Comparison of ENCODE assay signal across 27 cellular contexts in genomic region chr3:4686619-4687018, GRCh38.
"Had no signal": no experiment of that assay in that cellular context is flagged by ENCODE, and none has a peak within 500 bp of the region (broad histone marks: within the 10 kb centered on the region; RNA-seq: fewer than 3 reads in every experiment).

No MANE protein-coding gene starts in this region.

- H3K4me1 ChIP-seq: ascending aorta, right atrium auricular region, tibial artery had no signal

- H3K4me1 Mint-ChIP-seq: activated CD4-positive, alpha-beta memory T cell treated with anti-CD3 and anti-CD28 coated beads, Interleukin-2, amount 10 ng/mL, durations not matched to agents 7 days and 5 days; brain; memory B cell; stimulated activated memory B cell treated with anti-CD40 and anti-IgM and Interleukin-4, amounts not matched to agents 10 μg/mL and 1 μg/mL and 100 μg/mL, for 72 hours; T-helper 17 cell had no signal

- H3K27me3 ChIP-seq: ascending aorta, dorsolateral prefrontal cortex, neutrophil, right atrium auricular region, suprapubic skin, tibial artery had no signal

- ATAC-seq: activated naive CD4-positive, alpha-beta T cell treated with anti-CD3 and anti-CD28 coated beads, Interleukin-2, amount 50 U/mL, for 72 hours; activated T-cell treated with anti-CD3 and anti-CD28 coated beads, Interleukin-2, amount 50 U/mL, for 72 hours; left ventricle myocardium superior; SK-N-SH treated with all-trans-retinoic acid at 6 μM for 48 hours; stimulated activated memory B cell treated with anti-CD40 and anti-IgM and Interleukin-4, amounts not matched to agents 10 μg/mL and 1 μg/mL and 100 μg/mL, for 72 hours; T-helper 17 cell had no signal

- H3K27me3 Mint-ChIP-seq: activated CD4-positive, alpha-beta memory T cell treated with anti-CD3 and anti-CD28 coated beads, Interleukin-2, amount 10 ng/mL, durations not matched to agents 7 days and 5 days; activated CD4-positive, alpha-beta T cell treated with anti-CD3 and anti-CD28 coated beads, Interleukin-2, amount 10 ng/mL, durations not matched to agents 7 days and 5 days; memory B cell; stimulated activated memory B cell treated with anti-CD40 and anti-IgM and Interleukin-4, amounts not matched to agents 10 μg/mL and 1 μg/mL and 100 μg/mL, for 72 hours; T-helper 17 cell had no signal

- H3K4me2 ChIP-seq: smooth muscle cell had no signal

- H3K4me3 ChIP-seq: ascending aorta, coronary artery, dorsolateral prefrontal cortex, right atrium auricular region, smooth muscle cell, suprapubic skin, tibial artery had no signal

- H3K27ac Mint-ChIP-seq: activated CD4-positive, alpha-beta memory T cell treated with anti-CD3 and anti-CD28 coated beads, Interleukin-2, amount 10 ng/mL, durations not matched to agents 7 days and 5 days; activated CD4-positive, alpha-beta T cell treated with anti-CD3 and anti-CD28 coated beads, Interleukin-2, amount 10 ng/mL, durations not matched to agents 7 days and 5 days; activated T-cell treated with anti-CD3 and anti-CD28 coated beads, Interleukin-2, amount 50 U/mL, for 72 hours; brain; memory B cell; nephron; stimulated activated memory B cell treated with anti-CD40 and anti-IgM and Interleukin-4, amounts not matched to agents 10 μg/mL and 1 μg/mL and 100 μg/mL, for 72 hours; T-helper 17 cell; WTC11 had no signal

- DNase-seq: activated CD4-positive, alpha-beta memory T cell treated with anti-CD3 and anti-CD28 coated beads, Interleukin-2, amount 10 ng/mL, durations not matched to agents 7 days and 5 days; activated CD4-positive, alpha-beta T cell treated with anti-CD3 and anti-CD28 coated beads for 1 hour; activated CD4-positive, alpha-beta T cell treated with anti-CD3 and anti-CD28 coated beads, Interleukin-2, amount 10 ng/mL, durations not matched to agents 7 days and 5 days; activated naive CD4-positive, alpha-beta T cell; activated T-cell treated with anti-CD3 and anti-CD28 coated beads, Interleukin-2, amount 50 U/mL, for 72 hours; dorsolateral prefrontal cortex; effector memory CD4-positive, alpha-beta T cell; left ventricle myocardium superior; stimulated activated CD4-positive, alpha-beta T cell treated with anti-CD3 and anti-CD28 coated beads, Interleukin-1b, Interleukin-23, amount 100 ng/mL, for 48 hours; stimulated activated CD4-positive, alpha-beta T cell treated with anti-CD3 and anti-CD28 coated beads, Interleukin-4, amount 100 ng/mL, for 4 hours; stimulated activated CD8-positive, alpha-beta memory T cell treated with anti-CD3 and anti-CD28 coated beads, Interleukin-4, amount 100 ng/mL, for 48 hours; T-helper 17 cell; T1000; tibial artery had no signal

- H3K27ac ChIP-seq: ascending aorta, coronary artery, neutrophil, right atrium auricular region, suprapubic skin, tibial artery had no signal

- H3K9me3 Mint-ChIP-seq: activated naive CD4-positive, alpha-beta T cell treated with anti-CD3 and anti-CD28 coated beads, Interleukin-2, amount 50 U/mL, for 72 hours; activated T-cell treated with anti-CD3 and anti-CD28 coated beads, Interleukin-2, amount 50 U/mL, for 72 hours had no signal

- H3K9me3 ChIP-seq: neutrophil, suprapubic skin, tibial artery had no signal

- H3K4me3 Mint-ChIP-seq: activated CD4-positive, alpha-beta memory T cell treated with anti-CD3 and anti-CD28 coated beads, Interleukin-2, amount 10 ng/mL, durations not matched to agents 7 days and 5 days; activated CD4-positive, alpha-beta T cell treated with anti-CD3 and anti-CD28 coated beads, Interleukin-2, amount 10 ng/mL, durations not matched to agents 7 days and 5 days; activated T-cell treated with anti-CD3 and anti-CD28 coated beads, Interleukin-2, amount 50 U/mL, for 72 hours; brain; memory B cell; nephron; stimulated activated memory B cell treated with anti-CD40 and anti-IgM and Interleukin-4, amounts not matched to agents 10 μg/mL and 1 μg/mL and 100 μg/mL, for 72 hours; T-helper 17 cell; WTC11 had no signal
